ENCODE assay signal across 25 cellular contexts in genomic region chr16:80008857-80009256, GRCh38.
"Had no signal": no experiment of that assay in that cellular context is flagged by ENCODE, and none has a peak within 500 bp of the region (broad histone marks: within the 10 kb centered on the region; RNA-seq: fewer than 3 reads in every experiment).

No MANE protein-coding gene starts in this region.

- H3K4me3 ChIP-seq: stomach, suprapubic skin, testis, thoracic aorta, thyroid gland, tibial artery, tibial nerve, transverse colon, upper lobe of right lung, uterus, vagina had no signal

- H3K27me3 ChIP-seq: stomach, suprapubic skin, testis, thyroid gland, tibial artery, tibial nerve, transverse colon, upper lobe of right lung, uterus, vagina had no signal

- H3K27ac ChIP-seq: stomach, suprapubic skin, testis, thoracic aorta, thyroid gland, tibial artery, tibial nerve, transverse colon, upper lobe of right lung, uterus, vagina had no signal

- H3K9me3 ChIP-seq: suprapubic skin, testis, thoracic aorta, thyroid gland, tibial artery, tibial nerve, transverse colon, upper lobe of right lung, uterus had no signal

- H3K4me1 ChIP-seq: thyroid gland, upper lobe of right lung, uterus, vagina had no signal

- ATAC-seq: stimulated activated effector memory CD8-positive, alpha-beta T cell treated with anti-CD3 and anti-CD28 coated beads, Interleukin-12 subunit alpha, Interleukin-12 subunit beta, amount 100 ng/mL, for 72 hours; stimulated activated memory B cell treated with anti-CD40 and anti-IgM and Interleukin-4, amounts not matched to agents 10 μg/mL and 1 μg/mL and 100 μg/mL, for 72 hours; stimulated activated naive B cell treated with anti-CD40 and anti-IgM and Interleukin-4, amounts not matched to agents 10 μg/mL and 1 μg/mL and 100 μg/mL, for 72 hours; stimulated activated naive CD8-positive, alpha-beta T cell treated with anti-CD3 and anti-CD28 coated beads, Interleukin-15, amount 100 ng/mL, for 72 hours; stimulated activated naive CD8-positive, alpha-beta T cell treated with anti-CD3 and anti-CD28 coated beads, Interleukin-15, Interleukin-2, amounts not matched to agents 100 U/mL and 50 U/mL, for 24 hours; upper lobe of right lung had no signal

- DNase-seq: stimulated activated CD4-positive, alpha-beta T cell treated with anti-CD3 and anti-CD28 coated beads, Interleukin-2, amount 100 ng/mL, for 48 hours; stimulated activated CD4-positive, alpha-beta T cell treated with anti-CD3 and anti-CD28 coated beads, Interleukin-4, amount 100 ng/mL, for 1 hour; stimulated activated CD4-positive, alpha-beta T cell treated with anti-CD3 and anti-CD28 coated beads, Interleukin-4, amount 100 ng/mL, for 24 hours; stimulated activated CD4-positive, alpha-beta T cell treated with anti-CD3 and anti-CD28 coated beads, Interleukin-4, amount 100 ng/mL, for 4 hours; stimulated activated CD8-positive, alpha-beta memory T cell treated with anti-CD3 and anti-CD28 coated beads, Interleukin-4, amount 100 ng/mL, for 48 hours; stimulated activated naive B cell treated with anti-CD40 and anti-IgM and Interleukin-4, amounts not matched to agents 10 μg/mL and 1 μg/mL and 100 μg/mL, for 72 hours; stimulated activated naive CD4-positive, alpha-beta T cell; stimulated activated naive CD4-positive, alpha-beta T cell treated with Interleukin-2 at 50 U/mL for 16 hours; stimulated activated naive CD8-positive, alpha-beta T cell treated with anti-CD3 and anti-CD28 coated beads, Interleukin-15, amount 100 ng/mL, for 72 hours; stimulated activated naive CD8-positive, alpha-beta T cell treated with anti-CD3 and anti-CD28 coated beads, Interleukin-15, Interleukin-2, amounts not matched to agents 100 U/mL and 50 U/mL, for 24 hours; stomach; substantia nigra; testis; thyroid gland; tibial artery; transverse colon; trophoblast cell; upper lobe of right lung; uterus had no signal

- H3K36me3 ChIP-seq: stomach, suprapubic skin, thoracic aorta, thyroid gland, tibial artery, tibial nerve, transverse colon, upper lobe of right lung, uterus, vagina had no signal
